ENCODE assay signal across 3 cellular contexts in the genomic region with DNA sequence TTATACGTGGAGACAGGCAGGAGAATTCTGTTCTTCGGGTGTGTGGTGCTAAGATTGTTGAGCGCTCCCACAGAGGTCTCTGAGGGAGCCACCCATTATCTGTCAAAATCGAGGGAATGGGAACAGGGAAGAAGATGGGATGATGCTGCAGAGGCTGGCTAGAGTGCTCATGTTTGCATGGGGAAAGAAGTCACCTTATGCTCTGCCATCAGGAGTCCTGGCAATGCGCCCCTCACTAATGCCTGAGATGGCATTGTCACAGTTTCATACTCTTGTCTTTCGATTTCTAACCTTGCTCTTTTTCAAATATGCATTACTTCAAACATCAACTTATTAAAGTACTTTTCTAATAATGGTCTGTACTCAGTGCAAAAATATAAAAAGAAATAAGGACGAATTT.
"Had no signal": no experiment of that assay in that cellular context is flagged by ENCODE, and none has a peak within 500 bp of the region (broad histone marks: within the 10 kb centered on the region; RNA-seq: fewer than 3 reads in every experiment).

No MANE protein-coding gene starts in this region.

- DNase-seq: H9, HCEC 1CT, IMR-90 had no signal
